8 cellular contexts compared by ENCODE assay signal in genomic region chr10:89032141-89032814, GRCh38.
A peak's percentile ranks its signal among the peaks of the same experiment; 100 is the strongest.
DNase-seq lines count a peak whose midpoint lies in the region; ATAC-seq lines count a peak whose summit lies in the region.

No MANE protein-coding gene starts in this region.

- H3K27me3 ChIP-seq in iPS-15b (ENCODE audit: control insufficient read depth, insufficient read depth, low read length) = no peaks in the 10 kb centered on the region

- no peak overlapping the region for H3K9ac ChIP-seq in iPS-15b (ENCODE audit: low read depth, low read length)

- H3K4me3 ChIP-seq in iPS-15b (ENCODE audit: low read depth, low read length) = peak overlapping the region; percentile 8

- peaks cover 25% of the 10 kb centered on the region for H3K4me1 ChIP-seq in iPS-15b (ENCODE audit: control insufficient read depth, insufficient read depth, low read length)

- peak; percentile 67 for ATAC-seq in HG03354 (IDR thresholded peaks at IDR 0.05; ENCODE audit: poor library complexity, severe bottlenecking, unreplicated experiment)
- peak; percentile 94 for ATAC-seq in stimulated activated naive CD8-positive, alpha-beta T cell treated with anti-CD3 and anti-CD28 coated beads, Interleukin-15, Interleukin-2, amounts not matched to agents 100 U/mL and 50 U/mL, for 24 hours
- ATAC-seq in GM19324 (IDR thresholded peaks at IDR 0.05; ENCODE audit: low FRiP score, unreplicated experiment) = no peak

- H3K36me3 ChIP-seq in iPS-15b (ENCODE audit: control insufficient read depth, insufficient read depth, low read length) = no peaks in the 10 kb centered on the region

- no peaks in the 10 kb centered on the region for H3K9me3 ChIP-seq in iPS-15b (ENCODE audit: control insufficient read depth, insufficient read depth, low read length)

- DNase-seq in activated CD4-positive, alpha-beta T cell treated with anti-CD3 and anti-CD28 coated beads for 4 hours = peak; percentile 40 to 41
- no peak for DNase-seq in activated CD4-positive, alpha-beta T cell treated with anti-CD3 and anti-CD28 coated beads, Interleukin-2, amount 50 U/mL, for 1 hour
- DNase-seq in activated CD4-positive, alpha-beta T cell treated with anti-CD3 and anti-CD28 coated beads for 48 hours = peak; percentile 81
- peak; percentile 72 for DNase-seq in stimulated activated naive CD8-positive, alpha-beta T cell treated with anti-CD3 and anti-CD28 coated beads, Interleukin-15, Interleukin-2, amounts not matched to agents 100 U/mL and 50 U/mL, for 24 hours
- no peak for DNase-seq in activated gamma-delta T cell (lab: John Stamatoyannopoulos, UW)

Comparison
In these comparisons a context has a peak if more than half of its experiments do, and no peak if none do; other contexts are left out.
1. DNase-seq: peak in activated CD4-positive, alpha-beta T cell treated with anti-CD3 and anti-CD28 coated beads for 4 hours (2 of 2), activated CD4-positive, alpha-beta T cell treated with anti-CD3 and anti-CD28 coated beads for 48 hours (single experiment) and stimulated activated naive CD8-positive, alpha-beta T cell treated with anti-CD3 and anti-CD28 coated beads, Interleukin-15, Interleukin-2, amounts not matched to agents 100 U/mL and 50 U/mL, for 24 hours (single experiment); none in activated CD4-positive, alpha-beta T cell treated with anti-CD3 and anti-CD28 coated beads, Interleukin-2, amount 50 U/mL, for 1 hour (single experiment) and activated gamma-delta T cell (single experiment).